In genomic region chr5:74041913-74042312, GRCh38 we compare ENCODE assay signal across 28 cellular contexts.
"Had no signal": no experiment of that assay in that cellular context is flagged by ENCODE, and none has a peak within 500 bp of the region (broad histone marks: within the 10 kb centered on the region; RNA-seq: fewer than 3 reads in every experiment).

No MANE protein-coding gene starts in this region.

- H3K4me3 Mint-ChIP-seq: activated naive CD4-positive, alpha-beta T cell treated with anti-CD3 and anti-CD28 coated beads, Interleukin-2, amount 10 ng/mL, durations not matched to agents 7 days and 5 days; activated naive CD8-positive, alpha-beta T cell treated with anti-CD3 and anti-CD28 coated beads, Interleukin-2, amount 10 ng/mL, durations not matched to agents 7 days and 5 days; naive thymus-derived CD4-positive, alpha-beta T cell; neural progenitor cell; T-helper 1 cell treated with Interleukin-12 subunit alpha and Interleukin-12 subunit beta and Interleukin-4 antibody, amounts not matched to agents 30 μg/mL and 1 μg/mL, for 36 hours had no signal

- DNase-seq: activated CD4-positive, alpha-beta T cell treated with anti-CD3 and anti-CD28 coated beads for 48 hours; activated CD4-positive, alpha-beta T cell treated with anti-CD3 and anti-CD28 coated beads, Interleukin-2, amount 50 U/mL, for 48 hours; activated CD8-positive, alpha-beta memory T cell treated with anti-CD3 and anti-CD28 coated beads for 24 hours; activated effector memory CD4-positive, alpha-beta T cell treated with Interleukin-2 at 50 U/mL for 16 hours; activated naive CD4-positive, alpha-beta T cell treated with anti-CD3 and anti-CD28 coated beads, Interleukin-2, amount 10 ng/mL, durations not matched to agents 7 days and 5 days; activated naive CD8-positive, alpha-beta T cell treated with anti-CD3 and anti-CD28 coated beads, Interleukin-2, amount 10 ng/mL, durations not matched to agents 7 days and 5 days; brain microvascular endothelial cell; caudate nucleus; cortex of kidney; gastrocnemius medialis; glutamatergic neuron; left cardiac atrium; left ventricle myocardium superior; naive thymus-derived CD4-positive, alpha-beta T cell; spleen; stimulated activated naive CD4-positive, alpha-beta T cell treated with Interleukin-2 at 50 U/mL for 16 hours; SW 1271; T-helper 9 cell; testis; trophoblast cell; WERI-Rb-1 had no signal

- H3K4me3 ChIP-seq: ascending aorta, esophagus muscularis mucosa, gastrocnemius medialis, neural progenitor cell, right atrium auricular region, spleen, testis, vagina had no signal

- H3K36me3 Mint-ChIP-seq: activated naive CD4-positive, alpha-beta T cell treated with anti-CD3 and anti-CD28 coated beads, Interleukin-2, amount 10 ng/mL, durations not matched to agents 7 days and 5 days; activated naive CD8-positive, alpha-beta T cell treated with anti-CD3 and anti-CD28 coated beads, Interleukin-2, amount 10 ng/mL, durations not matched to agents 7 days and 5 days; naive thymus-derived CD4-positive, alpha-beta T cell; neural progenitor cell had no signal

- ATAC-seq: activated CD4-positive, CD25-positive, alpha-beta regulatory T cell treated with anti-CD3 and anti-CD28 coated beads, Interleukin-2, amount 50 U/mL, for 24 hours; gastrocnemius medialis; left cardiac atrium; left ventricle myocardium superior; naive thymus-derived CD4-positive, alpha-beta T cell had no signal

- H3K4me1 Mint-ChIP-seq: activated naive CD4-positive, alpha-beta T cell treated with anti-CD3 and anti-CD28 coated beads, Interleukin-2, amount 10 ng/mL, durations not matched to agents 7 days and 5 days; activated naive CD8-positive, alpha-beta T cell treated with anti-CD3 and anti-CD28 coated beads, Interleukin-2, amount 10 ng/mL, durations not matched to agents 7 days and 5 days; naive thymus-derived CD4-positive, alpha-beta T cell had no signal

- H3K9me3 Mint-ChIP-seq: activated naive CD4-positive, alpha-beta T cell treated with anti-CD3 and anti-CD28 coated beads, Interleukin-2, amount 10 ng/mL, durations not matched to agents 7 days and 5 days; activated naive CD8-positive, alpha-beta T cell treated with anti-CD3 and anti-CD28 coated beads, Interleukin-2, amount 10 ng/mL, durations not matched to agents 7 days and 5 days; naive thymus-derived CD4-positive, alpha-beta T cell; T-helper 1 cell treated with Interleukin-12 subunit alpha and Interleukin-12 subunit beta and Interleukin-4 antibody, amounts not matched to agents 30 μg/mL and 1 μg/mL, for 36 hours had no signal

- H3K27ac Mint-ChIP-seq: activated naive CD4-positive, alpha-beta T cell treated with anti-CD3 and anti-CD28 coated beads, Interleukin-2, amount 10 ng/mL, durations not matched to agents 7 days and 5 days; activated naive CD8-positive, alpha-beta T cell treated with anti-CD3 and anti-CD28 coated beads, Interleukin-2, amount 10 ng/mL, durations not matched to agents 7 days and 5 days; neural progenitor cell; T-helper 1 cell treated with Interleukin-12 subunit alpha and Interleukin-12 subunit beta and Interleukin-4 antibody, amounts not matched to agents 30 μg/mL and 1 μg/mL, for 36 hours had no signal
